In genomic region chr13:106416645-106417044, GRCh38 we compare ENCODE assay signal across 23 cellular contexts.
DNase-seq lines count a peak whose midpoint lies in the region; ATAC-seq, FAIRE-seq and TF ChIP-seq lines count a peak whose summit lies in the region.
"Had no signal": no experiment of that assay in that cellular context is flagged by ENCODE, and none has a peak within 500 bp of the region (broad histone marks: within the 10 kb centered on the region; RNA-seq: fewer than 3 reads in every experiment).

No MANE protein-coding gene starts in this region.

- H3K4me1 Mint-ChIP-seq in activated CD8-positive, alpha-beta T cell treated with anti-CD3 and anti-CD28 coated beads for 36 hours (ENCODE audit: low read depth): peaks cover 2% of the 10 kb centered on the region
- H3K4me1 Mint-ChIP-seq: activated CD4-positive, alpha-beta T cell treated with anti-CD3 and anti-CD28 coated beads, Interleukin-2, amount 10 ng/mL, durations not matched to agents 7 days and 5 days; stimulated activated naive CD8-positive, alpha-beta T cell treated with anti-CD3 and anti-CD28 coated beads, Interleukin-15, amount 100 ng/mL, for 72 hours had no signal

- H3K36me3 Mint-ChIP-seq in activated CD8-positive, alpha-beta T cell treated with anti-CD3 and anti-CD28 coated beads for 36 hours (ENCODE audit: low read depth): no peaks in the 10 kb centered on the region
- H3K36me3 Mint-ChIP-seq: CD8-positive, alpha-beta memory T cell; natural killer cell; type B pancreatic cell had no signal

- H3K9me3 ChIP-seq in OCI-LY1 (ENCODE audit: low read length): no peaks in the 10 kb centered on the region
- H3K9me3 ChIP-seq: gastroesophageal sphincter, Peyer's patch had no signal

- no peak for TF ChIP-seq POLR2A in H54 (IDR thresholded peaks at IDR 0.05; ENCODE audit: low read depth, low read length)

- H3K9me3 Mint-ChIP-seq in activated CD8-positive, alpha-beta T cell treated with anti-CD3 and anti-CD28 coated beads for 36 hours: no peaks in the 10 kb centered on the region
- H3K9me3 Mint-ChIP-seq: activated CD4-positive, alpha-beta T cell treated with anti-CD3 and anti-CD28 coated beads, Interleukin-2, amount 10 ng/mL, durations not matched to agents 7 days and 5 days; CD8-positive, alpha-beta memory T cell; natural killer cell; stimulated activated naive CD8-positive, alpha-beta T cell treated with anti-CD3 and anti-CD28 coated beads, Interleukin-15, amount 100 ng/mL, for 72 hours; type B pancreatic cell had no signal

- in situ Hi-C loops in G401 (cut with HindIII; ENCODE audit: low sequenced_read_pairs) (no loop called here), ACHN (cut with HindIII; ENCODE audit: low pct_ligation_motif_present, low pct_unique_long_range_greater_than_20kb, low sequenced_read_pairs) (no loop called here)

- no peaks in the 10 kb centered on the region for H3K9me2 ChIP-seq in OCI-LY1 (ENCODE audit: low read depth, low read length)

- DNase-seq in G401 (ENCODE audit: low spot score): peak; percentile 8
- no peak for DNase-seq in H54 (ENCODE audit: insufficient read length, low spot score)
- peak; percentile 17 for DNase-seq in globus pallidus (ENCODE audit: low spot score)
- no peak for DNase-seq in activated CD8-positive, alpha-beta T cell treated with anti-CD3 and anti-CD28 coated beads for 36 hours
- no peak for DNase-seq in HT-29 (ENCODE audit: low spot score)
- DNase-seq in SIG-M5 treated with dmso at 0.1 percent for 504 hours (lab: John Stamatoyannopoulos, UW; ENCODE audit: unreplicated experiment): no peak
- DNase-seq in ACHN: no peak
- DNase-seq: activated CD4-positive, alpha-beta T cell treated with anti-CD3 and anti-CD28 coated beads, Interleukin-2, amount 10 ng/mL, durations not matched to agents 7 days and 5 days; activated CD8-positive, alpha-beta memory T cell treated with anti-CD3 and anti-CD28 coated beads, Interleukin-2, amount 50 U/mL, for 48 hours; activated gamma-delta T cell; amniotic stem cell; CD8-positive, alpha-beta memory T cell; EL; left cardiac atrium; natural killer cell; NCI-H146; Peyer's patch; stimulated activated CD4-positive, alpha-beta T cell treated with anti-CD3 and anti-CD28 coated beads, Interleukin-2, amount 100 ng/mL, for 48 hours; stimulated activated naive CD8-positive, alpha-beta T cell treated with anti-CD3 and anti-CD28 coated beads, Interleukin-15, amount 100 ng/mL, for 72 hours had no signal

- no peak overlapping the region for H3K4me3 ChIP-seq in OCI-LY1 (ENCODE audit: low read depth, low read length, poor library complexity, severe bottlenecking)
- H3K4me3 ChIP-seq: gastroesophageal sphincter had no signal

- POLR2A ChIA-PET in activated CD8-positive, alpha-beta T cell treated with anti-CD3 and anti-CD28 coated beads for 36 hours (lab: Charles Lee): no interaction called here

- H3K27me3 Mint-ChIP-seq in activated CD8-positive, alpha-beta T cell treated with anti-CD3 and anti-CD28 coated beads for 36 hours: peaks cover 9% of the 10 kb centered on the region

- CTCF ChIA-PET in activated CD8-positive, alpha-beta T cell treated with anti-CD3 and anti-CD28 coated beads for 36 hours (lab: Charles Lee): no interaction called here

- H3K4me1 ChIP-seq in OCI-LY1 (ENCODE audit: insufficient read depth, low read length, severe bottlenecking): peaks cover 5% of the 10 kb centered on the region
- H3K4me1 ChIP-seq: gastroesophageal sphincter, parathyroid adenoma, Peyer's patch had no signal

- no peak for TF ChIP-seq CTCF in OCI-LY1 (IDR thresholded peaks at IDR 0.05; ENCODE audit: low read length)
- TF ChIP-seq CTCF in activated CD8-positive, alpha-beta T cell treated with anti-CD3 and anti-CD28 coated beads for 36 hours (IDR thresholded peaks at IDR 0.05): no peak

- no peak for ATAC-seq in activated CD8-positive, alpha-beta T cell treated with anti-CD3 and anti-CD28 coated beads for 36 hours
- ATAC-seq: gastroesophageal sphincter; left cardiac atrium; natural killer cell; stimulated activated naive CD8-positive, alpha-beta T cell treated with anti-CD3 and anti-CD28 coated beads, Interleukin-15, amount 100 ng/mL, for 72 hours had no signal

- no peaks in the 10 kb centered on the region for H4K20me1 ChIP-seq in OCI-LY1 (ENCODE audit: insufficient read depth, low read length)

- peak; percentile 55 for FAIRE-seq in H54 (lab: Jason Lieb, UNC)

- 0 out of 2 replicates have a peak overlapping the region, but pooled peaks have one; percentile 1 for H3K4me2 ChIP-seq in OCI-LY1 (ENCODE audit: low read length)

- no peak overlapping the region for H3K27ac Mint-ChIP-seq in activated CD8-positive, alpha-beta T cell treated with anti-CD3 and anti-CD28 coated beads for 36 hours
- H3K27ac Mint-ChIP-seq: activated CD4-positive, alpha-beta T cell treated with anti-CD3 and anti-CD28 coated beads, Interleukin-2, amount 10 ng/mL, durations not matched to agents 7 days and 5 days; CD8-positive, alpha-beta memory T cell; natural killer cell; stimulated activated naive CD8-positive, alpha-beta T cell treated with anti-CD3 and anti-CD28 coated beads, Interleukin-15, amount 100 ng/mL, for 72 hours; type B pancreatic cell had no signal

- no peaks in the 10 kb centered on the region for H3K27me3 ChIP-seq in OCI-LY1 (ENCODE audit: insufficient read depth, low read length)
- H3K27me3 ChIP-seq: gastroesophageal sphincter, Peyer's patch had no signal

- H3K4me3 Mint-ChIP-seq in activated CD8-positive, alpha-beta T cell treated with anti-CD3 and anti-CD28 coated beads for 36 hours: no peak overlapping the region
- H3K4me3 Mint-ChIP-seq: activated CD4-positive, alpha-beta T cell treated with anti-CD3 and anti-CD28 coated beads, Interleukin-2, amount 10 ng/mL, durations not matched to agents 7 days and 5 days; natural killer cell; type B pancreatic cell had no signal

- intact Hi-C loops in activated CD8-positive, alpha-beta T cell treated with anti-CD3 and anti-CD28 coated beads for 36 hours (cut with micrococcal nuclease): no loop called here

- peak overlapping the region; percentile 71; the same call in 1 of the 2 replicates for H2AFZ ChIP-seq in OCI-LY1 (ENCODE audit: low read length)
- H2AFZ ChIP-seq: parathyroid adenoma had no signal

- no peaks in the 10 kb centered on the region for H3K79me2 ChIP-seq in OCI-LY1 (ENCODE audit: insufficient read depth, low read length)
- H3K79me2 ChIP-seq: parathyroid adenoma had no signal

- H3K36me3 ChIP-seq in OCI-LY1 (ENCODE audit: insufficient read depth, low read length): no peaks in the 10 kb centered on the region
- H3K36me3 ChIP-seq: gastroesophageal sphincter, Peyer's patch had no signal

- H3K27ac ChIP-seq in OCI-LY1 (ENCODE audit: low read depth, low read length, poor library complexity, severe bottlenecking): no peak overlapping the region
- H3K27ac ChIP-seq: gastroesophageal sphincter, parathyroid adenoma, Peyer's patch had no signal

- no peaks in the 10 kb centered on the region for H3F3A ChIP-seq in OCI-LY1 (ENCODE audit: insufficient read depth, low read length)

- no peak overlapping the region for H3K9ac ChIP-seq in OCI-LY1 (ENCODE audit: low read length)
- H3K9ac ChIP-seq: parathyroid adenoma had no signal

Comparison
In these comparisons a context has a peak if more than half of its experiments do, and no peak if none do; other contexts are left out.
1. DNase-seq: peak in G401 (single experiment) and globus pallidus (single experiment); none in H54 (single experiment), activated CD8-positive, alpha-beta T cell treated with anti-CD3 and anti-CD28 coated beads for 36 hours (single experiment), HT-29 (single experiment), SIG-M5 treated with dmso at 0.1 percent for 504 hours (single experiment) and ACHN (single experiment).